In the genomic region with DNA sequence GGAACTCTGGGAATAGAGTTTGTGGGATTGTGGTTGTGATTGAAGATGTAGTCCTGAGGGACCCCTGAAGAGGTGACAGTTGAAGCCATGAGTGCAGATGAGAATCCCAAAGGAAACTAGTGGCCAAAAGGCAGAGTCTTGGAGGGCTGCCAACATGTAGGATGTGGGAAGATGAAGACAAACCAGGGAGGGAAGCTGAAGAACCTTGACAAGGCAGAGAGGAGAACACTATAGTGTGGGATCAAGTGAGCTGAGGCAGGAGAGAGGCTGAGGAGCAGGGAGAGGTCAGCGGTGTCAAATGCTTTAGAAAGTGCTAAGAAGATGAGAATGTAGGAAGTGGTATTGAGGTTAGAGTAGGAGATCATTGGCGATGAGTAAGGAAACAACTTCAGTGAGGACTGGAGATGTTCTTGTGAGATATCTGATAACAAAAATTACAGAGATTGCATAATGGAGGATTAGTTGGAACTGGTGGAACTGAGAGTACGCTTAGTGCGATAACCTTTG, we compare ENCODE assay signal across 12 cellular contexts.
DNase-seq lines count a peak whose midpoint lies in the region; ATAC-seq and TF ChIP-seq lines count a peak whose summit lies in the region.
"Had no signal": no experiment of that assay in that cellular context is flagged by ENCODE, and none has a peak within 500 bp of the region (broad histone marks: within the 10 kb centered on the region; RNA-seq: fewer than 3 reads in every experiment).

No MANE protein-coding gene starts in this region.

- no peak overlapping the region for H3K4me3 Mint-ChIP-seq in Caco-2 (ENCODE audit: unreplicated experiment)
- H3K4me3 Mint-ChIP-seq: activated CD4-positive, alpha-beta T cell treated with anti-CD3 and anti-CD28 coated beads, Interleukin-2, amount 10 ng/mL, durations not matched to agents 24 days and 14 days; nephron had no signal

- DNase-seq in AG04449 (ENCODE audit: low read depth, low spot score) (peak; percentile 75), HK-2 (ENCODE audit: unreplicated experiment) (peak; percentile 83), SKM-1 treated with dmso at 0.1 percent for 144 hours (lab: John Stamatoyannopoulos, UW; ENCODE audit: unreplicated experiment) (peak; percentile 98), foreskin fibroblast (peak; percentile 58 to 86), Caco-2 (no peak)
- DNase-seq in activated CD4-positive, alpha-beta T cell treated with anti-CD3 and anti-CD28 coated beads, Interleukin-2, amount 50 U/mL, for 48 hours = no peak
- DNase-seq: activated CD4-positive, alpha-beta T cell treated with anti-CD3 and anti-CD28 coated beads, Interleukin-2, amount 10 ng/mL, durations not matched to agents 24 days and 14 days; COR-L47; NK-92 treated with Interleukin-12 subunit alpha and Interleukin-12 subunit beta, amount 100 ng/mL, for 24 hours had no signal

- no peaks in the 10 kb centered on the region for H3K9me3 ChIP-seq in Caco-2

- CTCF ChIA-PET in AG04449 (lab: Yijun Ruan, JAX) (interaction anchor here (1.2 to 1.3 kb wide), 2 partner anchors 8 to 238 kb away, joined by 3 to 6 read pairs; no protein-coding TSS in a partner anchor), Caco-2 (lab: Charles Lee) (no interaction called here)

- TF ChIP-seq CTCF in AG04449 (IDR thresholded peaks at IDR 0.05; ENCODE audit: insufficient read depth, low read length, missing control alignments) (no peak), foreskin fibroblast (IDR thresholded peaks at IDR 0.05; ENCODE audit: low read depth, low read length) (no peak), Caco-2 (IDR thresholded peaks at IDR 0.05; ENCODE audit: insufficient read depth in 1 of 2, low read depth in 1 of 2, low read length in 1 of 2, severe bottlenecking in 1 of 2, unreplicated experiment in 1 of 2) (no peak)

- H3K36me3 ChIP-seq in Caco-2 (ENCODE audit: control insufficient read depth, insufficient read depth, low read length) = no peaks in the 10 kb centered on the region

- H3K36me3 Mint-ChIP-seq in Caco-2 (ENCODE audit: insufficient read depth, unreplicated experiment) = no peaks in the 10 kb centered on the region

- no peak overlapping the region for H3K27ac Mint-ChIP-seq in Caco-2 (ENCODE audit: unreplicated experiment)
- H3K27ac Mint-ChIP-seq: activated CD4-positive, alpha-beta T cell treated with anti-CD3 and anti-CD28 coated beads, Interleukin-2, amount 10 ng/mL, durations not matched to agents 24 days and 14 days had no signal

- no peaks in the 10 kb centered on the region for H3K4me1 ChIP-seq in Caco-2

- H3K27me3 Mint-ChIP-seq in Caco-2 (ENCODE audit: insufficient read depth, unreplicated experiment) = peaks cover 13% of the 10 kb centered on the region
- H3K27me3 Mint-ChIP-seq: activated CD4-positive, alpha-beta T cell treated with anti-CD3 and anti-CD28 coated beads, Interleukin-2, amount 10 ng/mL, durations not matched to agents 24 days and 14 days had no signal

- no peaks in the 10 kb centered on the region for H3K27me3 ChIP-seq in Caco-2 (replicated peaks; ENCODE audit: control insufficient read depth, insufficient read depth, low read length)

- POLR2A ChIA-PET in AG04449 (lab: Yijun Ruan, JAX) (interaction anchor here (1.1 kb wide), 1 partner anchor 9 kb away, joined by 4 read pairs; no protein-coding TSS in a partner anchor), Caco-2 (lab: Charles Lee) (interaction anchor here (0.6 kb wide), 1 partner anchor 54 kb away, joined by 4 read pairs; no protein-coding TSS in a partner anchor)

- H3K9me3 Mint-ChIP-seq in Caco-2 (ENCODE audit: unreplicated experiment) = peaks cover 14% of the 10 kb centered on the region
- H3K9me3 Mint-ChIP-seq: activated CD4-positive, alpha-beta T cell treated with anti-CD3 and anti-CD28 coated beads, Interleukin-2, amount 10 ng/mL, durations not matched to agents 24 days and 14 days had no signal

- intact Hi-C loops in Caco-2 (cut with micrococcal nuclease; ENCODE audit: unreplicated experiment) = no loop called here

- no peaks in the 10 kb centered on the region for H3K4me1 Mint-ChIP-seq in Caco-2 (ENCODE audit: low read depth, unreplicated experiment)

- H3K4me3 ChIP-seq in AG04449 (ENCODE audit: low read depth, low read length) = no peak overlapping the region
- H3K4me3 ChIP-seq in foreskin fibroblast (ENCODE audit: low read depth in 1 of 2, low read length in 2 of 2) = no peak overlapping the region
- H3K4me3 ChIP-seq in Caco-2 (ENCODE audit: low read depth, low read length) = no peak overlapping the region

- BruUV-seq in Caco-2 (replicated peaks; lab: Mats Ljungman, UMichigan) = no TSS peak

- ATAC-seq in HG03039 (IDR thresholded peaks at IDR 0.05; ENCODE audit: unreplicated experiment) (no peak), GM18520 (IDR thresholded peaks at IDR 0.05; ENCODE audit: unreplicated experiment) (no peak)

Comparison
In these comparisons a context has a peak if more than half of its experiments do, and no peak if none do; other contexts are left out.
1. DNase-seq: peak in AG04449 (single experiment), HK-2 (single experiment), SKM-1 treated with dmso at 0.1 percent for 144 hours (single experiment) and foreskin fibroblast (2 of 2); none in activated CD4-positive, alpha-beta T cell treated with anti-CD3 and anti-CD28 coated beads, Interleukin-2, amount 50 U/mL, for 48 hours (0 of 2) and Caco-2 (0 of 2).